ENCODE assay signal across 2 cellular contexts in genomic region chr11:74980627-74981026, GRCh38.
TF ChIP-seq lines count a peak whose summit lies in the region.

No MANE protein-coding gene starts in this region.

TF ChIP-seq in GM12878, 131 proteins besides CTCF, POLR2A, EP300 and RAD21:
- no peak for TF ChIP-seq ZNF592 (IDR thresholded peaks at IDR 0.05)
- TF ChIP-seq PAX5 (IDR thresholded peaks at IDR 0.05; ENCODE audit: borderline replicate concordance, low read depth, low read length) = no peak
- no peak for TF ChIP-seq FOXM1 (IDR thresholded peaks at IDR 0.05; ENCODE audit: low read depth, low read length)
- TF ChIP-seq ZNF622 (IDR thresholded peaks at IDR 0.05) = no peak
- no peak for TF ChIP-seq NFYA (IDR thresholded peaks at IDR 0.05; ENCODE audit: borderline replicate concordance, low read depth, low read length)
- no peak for TF ChIP-seq YY1 (IDR thresholded peaks at IDR 0.05; ENCODE audit: low read depth, low read length)
- no peak for TF ChIP-seq TARDBP (IDR thresholded peaks at IDR 0.05; ENCODE audit: borderline replicate concordance)
- TF ChIP-seq CBX3 (IDR thresholded peaks at IDR 0.05; ENCODE audit: borderline replicate concordance, low read depth) = no peak
- no peak for TF ChIP-seq ATF7 (IDR thresholded peaks at IDR 0.05; ENCODE audit: low read depth)
- TF ChIP-seq BMI1 (IDR thresholded peaks at IDR 0.05; ENCODE audit: borderline replicate concordance) = no peak
- no peak for TF ChIP-seq ZBTB4 (CRISPR knock-in tag; IDR thresholded peaks at IDR 0.05)
- no peak for TF ChIP-seq SIN3A (IDR thresholded peaks at IDR 0.05; ENCODE audit: low read depth, low read length)
- TF ChIP-seq SMAD1 (IDR thresholded peaks at IDR 0.05; ENCODE audit: low read depth, partially characterized antibody) = no peak
- no peak for TF ChIP-seq TAF1 (IDR thresholded peaks at IDR 0.05; ENCODE audit: borderline replicate concordance, low read depth, low read length)
- TF ChIP-seq NR2C2 (IDR thresholded peaks at IDR 0.05; ENCODE audit: borderline replicate concordance, control insufficient read depth, insufficient read length, low read depth) = no peak
- TF ChIP-seq, protein P1, sequence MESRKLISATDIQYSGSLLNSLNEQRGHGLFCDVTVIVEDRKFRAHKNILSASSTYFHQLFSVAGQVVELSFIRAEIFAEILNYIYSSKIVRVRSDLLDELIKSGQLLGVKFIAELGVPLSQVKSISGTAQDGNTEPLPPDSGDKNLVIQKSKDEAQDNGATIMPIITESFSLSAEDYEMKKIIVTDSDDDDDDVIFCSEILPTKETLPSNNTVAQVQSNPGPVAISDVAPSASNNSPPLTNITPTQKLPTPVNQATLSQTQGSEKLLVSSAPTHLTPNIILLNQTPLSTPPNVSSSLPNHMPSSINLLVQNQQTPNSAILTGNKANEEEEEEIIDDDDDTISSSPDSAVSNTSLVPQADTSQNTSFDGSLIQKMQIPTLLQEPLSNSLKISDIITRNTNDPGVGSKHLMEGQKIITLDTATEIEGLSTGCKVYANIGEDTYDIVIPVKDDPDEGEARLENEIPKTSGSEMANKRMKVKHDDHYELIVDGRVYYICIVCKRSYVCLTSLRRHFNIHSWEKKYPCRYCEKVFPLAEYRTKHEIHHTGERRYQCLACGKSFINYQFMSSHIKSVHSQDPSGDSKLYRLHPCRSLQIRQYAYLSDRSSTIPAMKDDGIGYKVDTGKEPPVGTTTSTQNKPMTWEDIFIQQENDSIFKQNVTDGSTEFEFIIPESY (IDR thresholded peaks at IDR 0.05) = no peak

TF ChIP-seq in SK-N-SH treated with all-trans-retinoic acid at 6 μM for 48 hours, 23 proteins besides CTCF, POLR2A, EP300 and RAD21:
- TF ChIP-seq GLIS3 (CRISPR knock-in tag; IDR thresholded peaks at IDR 0.05) (no peak), ZNF8 (CRISPR knock-in tag; IDR thresholded peaks at IDR 0.05) (no peak)
